8 cellular contexts compared by ENCODE assay signal in genomic region chr15:75620776-75621536, GRCh38. TPM values are rescaled to one million over a fixed set of nuclear protein-coding genes. Genes with fewer than 3 reads are reported as not detected.
DNase-seq lines count a peak whose midpoint lies in the region; ATAC-seq lines count a peak whose summit lies in the region.

No MANE protein-coding gene starts in this region.

- H3K9ac ChIP-seq in adipocyte (ENCODE audit: low read length) (peak overlapping the region; percentile 88), subcutaneous abdominal adipose tissue (ENCODE audit: low read length in 5 of 5) (peak overlapping the region; percentile 46 to 77 (median 75))

- no peaks in the 10 kb centered on the region for H3K27me3 Mint-ChIP-seq in T-helper 2 cell treated with Interferon-gamma antibody and Interleukin-4, amounts not matched to agents 5 μg/mL and 100 μg/mL, for 36 hours (ENCODE audit: low read depth)
- H3K27me3 Mint-ChIP-seq in immature natural killer cell (ENCODE audit: low read depth in 3 of 3) = peaks cover 0 to 6% (median 5%) of the 10 kb centered on the region in 3 donors

- peaks cover 33% of the 10 kb centered on the region for H3K4me1 ChIP-seq in adipocyte (ENCODE audit: control insufficient read depth, insufficient read depth, low read length)
- H3K4me1 ChIP-seq in subcutaneous abdominal adipose tissue (ENCODE audit: control insufficient read depth in 5 of 5, insufficient read depth in 5 of 5, low read length in 5 of 5) = peaks cover 4 to 27% (median 25%) of the 10 kb centered on the region in 5 donors

- H3K27me3 ChIP-seq in adipocyte (replicated peaks; ENCODE audit: control insufficient read depth, insufficient read depth, low read length) (no peaks in the 10 kb centered on the region), subcutaneous abdominal adipose tissue (ENCODE audit: control insufficient read depth in 5 of 5, insufficient read depth in 4 of 5, low read length in 5 of 5) (no peaks in the 10 kb centered on the region)

- peaks cover 28% of the 10 kb centered on the region for H3K4me1 Mint-ChIP-seq in T-helper 2 cell treated with Interferon-gamma antibody and Interleukin-4, amounts not matched to agents 5 μg/mL and 100 μg/mL, for 36 hours (ENCODE audit: low read depth)
- peaks cover 26 to 27% of the 10 kb centered on the region in 2 donors for H3K4me1 Mint-ChIP-seq in immature natural killer cell

- H3K9me3 ChIP-seq in adipocyte (ENCODE audit: control insufficient read depth, low read length) (no peaks in the 10 kb centered on the region), subcutaneous abdominal adipose tissue (ENCODE audit: control insufficient read depth in 5 of 5, low read length in 5 of 5) (no peaks in the 10 kb centered on the region)

- peak overlapping the region; percentile 77 for H3K4me3 ChIP-seq in adipocyte (ENCODE audit: low read length)
- H3K4me3 ChIP-seq in subcutaneous abdominal adipose tissue (ENCODE audit: low read depth in 1 of 5, low read length in 5 of 5) = peak overlapping the region; percentile 13 to 54 (median 40)

- no peak for DNase-seq in T-helper 2 cell treated with Interferon-gamma antibody and Interleukin-4, amounts not matched to agents 5 μg/mL and 100 μg/mL, for 36 hours (ENCODE audit: low spot score)
- DNase-seq in T-helper 2 cell = no peak
- peak; percentile 54 for DNase-seq in adipocyte (ENCODE audit: low read depth)
- no peak for DNase-seq in immature natural killer cell
- no peak for DNase-seq in NCI-H2171 treated with DMSO at 0.1 percent for 48 hours (lab: John Stamatoyannopoulos, UW)
- DNase-seq in NCI-H446 (lab: John Stamatoyannopoulos, UW) = no peak

- H3K27ac Mint-ChIP-seq in T-helper 2 cell treated with Interferon-gamma antibody and Interleukin-4, amounts not matched to agents 5 μg/mL and 100 μg/mL, for 36 hours = peak overlapping the region; percentile 56
- peak overlapping the region in 3 of 6 donors; percentile 16 to 64 (median 62) for H3K27ac Mint-ChIP-seq in immature natural killer cell

- H3K27ac ChIP-seq in subcutaneous abdominal adipose tissue (ENCODE audit: low read depth, low read length) = peak overlapping the region; percentile 93

- H3K36me3 ChIP-seq in adipocyte (ENCODE audit: control insufficient read depth, insufficient read depth, low read length, severe bottlenecking) (peaks cover 34% of the 10 kb centered on the region), subcutaneous abdominal adipose tissue (ENCODE audit: control insufficient read depth in 5 of 5, insufficient read depth in 5 of 5, low read length in 5 of 5) (peaks cover 5 to 34% (median 25%) of the 10 kb centered on the region in 5 donors)

- H3K9me3 Mint-ChIP-seq in T-helper 2 cell treated with Interferon-gamma antibody and Interleukin-4, amounts not matched to agents 5 μg/mL and 100 μg/mL, for 36 hours = no peaks in the 10 kb centered on the region
- H3K9me3 Mint-ChIP-seq in immature natural killer cell = no peaks in the 10 kb centered on the region

- no peak for ATAC-seq in GM21360 (IDR thresholded peaks at IDR 0.05; ENCODE audit: unreplicated experiment)

- peak overlapping the region; percentile 42 for H3K4me3 Mint-ChIP-seq in T-helper 2 cell treated with Interferon-gamma antibody and Interleukin-4, amounts not matched to agents 5 μg/mL and 100 μg/mL, for 36 hours
- peak overlapping the region in 3 of 5 donors; percentile 0 to 71 (median 21) for H3K4me3 Mint-ChIP-seq in immature natural killer cell

- peaks cover 42% of the 10 kb centered on the region for H3K36me3 Mint-ChIP-seq in T-helper 2 cell treated with Interferon-gamma antibody and Interleukin-4, amounts not matched to agents 5 μg/mL and 100 μg/mL, for 36 hours (ENCODE audit: low read depth)
- peaks cover 8 to 23% (median 11%) of the 10 kb centered on the region in 3 donors for H3K36me3 Mint-ChIP-seq in immature natural killer cell

RNA-seq across cellular contexts. Expression of gene SNUPN, which starts 4.6 kb away (rescaled TPM):
- 10 to 100 TPM; 21.2 to 46.0 (median 31.5) TPM for polyA plus RNA-seq in immature natural killer cell

RNA-seq across cellular contexts. Expression of gene IMP3, which starts 19.1 kb away (rescaled TPM):
- polyA plus RNA-seq in immature natural killer cell = 100 to 1,000 TPM; 193 to 238 (median 221) TPM

RNA-seq across cellular contexts. Expression of gene SNX33, which starts 26.8 kb away (rescaled TPM):
- polyA plus RNA-seq in immature natural killer cell = 1 to 10 TPM in 1 of 3 donors, under 1 TPM in 2; 0.43 to 1.3 (median 0.51) TPM

RNA-seq across cellular contexts. Expression of gene PTPN9, which starts 41.8 kb away (rescaled TPM):
- 10 to 100 TPM; 22.6 to 34.6 (median 31.2) TPM for polyA plus RNA-seq in immature natural killer cell
